ENCODE assay signal across 28 cellular contexts in the genomic region with DNA sequence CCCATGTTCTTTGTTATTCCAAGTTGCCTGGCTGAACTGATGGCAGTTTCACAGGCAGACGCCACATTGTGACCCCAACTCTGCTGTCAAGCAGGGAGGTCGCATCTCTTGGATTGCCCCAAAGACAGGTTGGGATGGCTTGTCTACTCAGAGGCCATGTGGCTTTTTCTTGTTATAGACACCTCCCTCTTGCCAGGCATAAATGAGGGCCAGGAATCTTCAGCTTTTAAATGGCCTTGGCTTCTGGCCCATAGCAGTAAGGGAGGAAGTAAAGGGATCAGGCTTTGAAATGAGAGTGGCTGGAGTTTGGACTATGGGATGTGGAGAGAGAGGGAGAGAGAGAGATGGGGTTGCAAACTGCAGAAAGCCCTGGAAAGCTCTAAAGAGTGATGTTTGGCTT.
"Had no signal": no experiment of that assay in that cellular context is flagged by ENCODE, and none has a peak within 500 bp of the region (broad histone marks: within the 10 kb centered on the region; RNA-seq: fewer than 3 reads in every experiment).

No MANE protein-coding gene starts in this region.

- H3K27me3 ChIP-seq: ascending aorta, foreskin keratinocyte had no signal

- H3K4me3 ChIP-seq: ascending aorta, esophagus muscularis mucosa, gastrocnemius medialis had no signal

- ATAC-seq: activated naive CD4-positive, alpha-beta T cell treated with anti-CD3 and anti-CD28 coated beads, Interleukin-2, amount 50 U/mL, for 72 hours; activated T-cell treated with anti-CD3 and anti-CD28 coated beads, Interleukin-2, amount 50 U/mL, for 72 hours; effector memory CD8-positive, alpha-beta T cell; foreskin keratinocyte; gastrocnemius medialis; WTC11 had no signal

- H3K9me3 ChIP-seq: ascending aorta, gastrocnemius medialis had no signal

- H3K36me3 ChIP-seq: ascending aorta, esophagus muscularis mucosa, gastrocnemius medialis had no signal

- H3K4me1 ChIP-seq: ascending aorta, esophagus muscularis mucosa, foreskin keratinocyte, gastrocnemius medialis had no signal

- H3K27ac ChIP-seq: ascending aorta, esophagus muscularis mucosa, foreskin keratinocyte, gastrocnemius medialis, VCaP had no signal

- DNase-seq: activated CD4-positive, alpha-beta memory T cell treated with anti-CD3 and anti-CD28 coated beads, Interleukin-2, amount 10 ng/mL, durations not matched to agents 7 days and 5 days; activated CD4-positive, alpha-beta T cell treated with anti-CD3 and anti-CD28 coated beads for 1 hour; activated CD4-positive, alpha-beta T cell treated with anti-CD3 and anti-CD28 coated beads for 4 hours; activated CD4-positive, alpha-beta T cell treated with anti-CD3 and anti-CD28 coated beads, Interleukin-2, amount 10 ng/mL, durations not matched to agents 7 days and 5 days; activated CD4-positive, alpha-beta T cell treated with anti-CD3 and anti-CD28 coated beads, Interleukin-2, amount 50 U/mL, for 4 hours; activated CD8-positive, alpha-beta memory T cell treated with anti-CD3 and anti-CD28 coated beads, Interleukin-2, amount 50 U/mL, for 48 hours; activated gamma-delta T cell; activated naive CD4-positive, alpha-beta T cell; activated naive CD4-positive, alpha-beta T cell treated with anti-CD3 and anti-CD28 coated beads, Interleukin-2, amount 10 ng/mL, durations not matched to agents 7 days and 5 days; activated naive CD8-positive, alpha-beta T cell treated with anti-CD3 and anti-CD28 coated beads, Interleukin-2, amount 10 ng/mL, durations not matched to agents 7 days and 5 days; activated T-cell treated with anti-CD3 and anti-CD28 coated beads for 4 hours; activated T-cell treated with anti-CD3 and anti-CD28 coated beads, Interleukin-2, amount 50 U/mL, for 24 hours; activated T-cell treated with anti-CD3 and anti-CD28 coated beads, Interleukin-2, amount 50 U/mL, for 72 hours; caudate nucleus; cortex of kidney; dermis blood vessel endothelial cell; effector CD4-positive, alpha-beta T cell; effector memory CD8-positive, alpha-beta T cell; erythroblast; foreskin keratinocyte; gastrocnemius medialis; glutamatergic neuron; T-helper 2 cell had no signal
